ENCODE assay signal across 12 cellular contexts in genomic region chr11:119336744-119337469, GRCh38. TPM values are rescaled to one million over a fixed set of nuclear protein-coding genes. Genes with fewer than 3 reads are reported as not detected.
DNase-seq lines count a peak whose midpoint lies in the region; ATAC-seq and TF ChIP-seq lines count a peak whose summit lies in the region.
"Had no signal": no experiment of that assay in that cellular context is flagged by ENCODE, and none has a peak within 500 bp of the region (broad histone marks: within the 10 kb centered on the region; RNA-seq: fewer than 3 reads in every experiment).

No MANE protein-coding gene starts in this region.

- no peak for TF ChIP-seq CTCF in endothelial cell (IDR thresholded peaks at IDR 0.05; ENCODE audit: unreplicated experiment)
- TF ChIP-seq CTCF in osteocyte (IDR thresholded peaks at IDR 0.05): no peak

- H3K4me3 ChIP-seq in MG63: peak overlapping the region; percentile 17

- H3K27me3 ChIP-seq in MG63: no peaks in the 10 kb centered on the region

- no peaks in the 10 kb centered on the region for H3K9me3 Mint-ChIP-seq in T-helper 1 cell treated with Interleukin-12 subunit alpha and Interleukin-12 subunit beta and Interleukin-4 antibody, amounts not matched to agents 30 μg/mL and 1 μg/mL, for 36 hours
- no peaks in the 10 kb centered on the region for H3K9me3 Mint-ChIP-seq in endothelial cell (ENCODE audit: unreplicated experiment)
- no peaks in the 10 kb centered on the region for H3K9me3 Mint-ChIP-seq in osteocyte (ENCODE audit: unreplicated experiment)

- peaks cover 30% of the 10 kb centered on the region for H3K4me1 Mint-ChIP-seq in T-helper 1 cell treated with Interleukin-12 subunit alpha and Interleukin-12 subunit beta and Interleukin-4 antibody, amounts not matched to agents 30 μg/mL and 1 μg/mL, for 36 hours (ENCODE audit: low read depth)
- H3K4me1 Mint-ChIP-seq in endothelial cell (ENCODE audit: unreplicated experiment) (peaks cover 43% of the 10 kb centered on the region), osteocyte (ENCODE audit: unreplicated experiment) (peaks cover 48% of the 10 kb centered on the region)

- DNase-seq in T-helper 1 cell (no peak), MG63 (no peak), endothelial cell (ENCODE audit: low spot score) (no peak), osteocyte (ENCODE audit: extremely low spot score, unreplicated experiment) (no peak), HuH-7 (ENCODE audit: low spot score) (no peak), NCI-H1694 (lab: John Stamatoyannopoulos, UW) (no peak)
- DNase-seq: activated CD4-positive, CD25-positive, alpha-beta regulatory T cell; GDM1; NCI-H187 treated with DMSO at 0.1 percent for 48 hours had no signal

- peaks cover 6% of the 10 kb centered on the region for H3K36me3 Mint-ChIP-seq in T-helper 1 cell treated with Interleukin-12 subunit alpha and Interleukin-12 subunit beta and Interleukin-4 antibody, amounts not matched to agents 30 μg/mL and 1 μg/mL, for 36 hours (ENCODE audit: low read depth)
- H3K36me3 Mint-ChIP-seq in endothelial cell (ENCODE audit: low read depth, unreplicated experiment): no peaks in the 10 kb centered on the region
- H3K36me3 Mint-ChIP-seq in osteocyte (ENCODE audit: unreplicated experiment): no peaks in the 10 kb centered on the region

- H3K27ac Mint-ChIP-seq in T-helper 1 cell treated with Interleukin-12 subunit alpha and Interleukin-12 subunit beta and Interleukin-4 antibody, amounts not matched to agents 30 μg/mL and 1 μg/mL, for 36 hours: no peak overlapping the region
- H3K27ac Mint-ChIP-seq in endothelial cell (ENCODE audit: unreplicated experiment): no peak overlapping the region
- H3K27ac Mint-ChIP-seq in osteocyte (ENCODE audit: unreplicated experiment): peak overlapping the region; percentile 7

- no peaks in the 10 kb centered on the region for H3K9me3 ChIP-seq in MG63

- ATAC-seq in esophagus mucosa: no peak
- ATAC-seq: sciatic nerve had no signal

- peaks cover 23% of the 10 kb centered on the region for H3K27me3 Mint-ChIP-seq in T-helper 1 cell treated with Interleukin-12 subunit alpha and Interleukin-12 subunit beta and Interleukin-4 antibody, amounts not matched to agents 30 μg/mL and 1 μg/mL, for 36 hours (ENCODE audit: low read depth)
- H3K27me3 Mint-ChIP-seq in endothelial cell (ENCODE audit: unreplicated experiment) (peaks cover 12% of the 10 kb centered on the region), osteocyte (ENCODE audit: unreplicated experiment) (peaks cover 5% of the 10 kb centered on the region)

- H3K36me3 ChIP-seq in MG63: peaks cover 28% of the 10 kb centered on the region

- H3K4me3 Mint-ChIP-seq in T-helper 1 cell treated with Interleukin-12 subunit alpha and Interleukin-12 subunit beta and Interleukin-4 antibody, amounts not matched to agents 30 μg/mL and 1 μg/mL, for 36 hours: peak overlapping the region; percentile 71
- peak overlapping the region; percentile 56 for H3K4me3 Mint-ChIP-seq in endothelial cell (ENCODE audit: unreplicated experiment)
- H3K4me3 Mint-ChIP-seq in osteocyte (ENCODE audit: unreplicated experiment): peak overlapping the region; percentile 99

RNA-seq across cellular contexts. Expression of gene RNF26, which starts 2.6 kb away (rescaled TPM):
- 8.5 and 23.3 TPM in 2 replicates for total RNA-seq in MG63 (2014; rRNA removed; shearing (Covaris generic); ENCODE audit: low replicate concordance)
- total RNA-seq in endothelial cell (ENCODE audit: unreplicated experiment): 31.5 TPM
- 28.9 and 30.2 TPM in 2 replicates for total RNA-seq in osteocyte
- 22.2 TPM for total RNA-seq in esophagus mucosa

RNA-seq across cellular contexts. Expression of gene C1QTNF5, which starts 3.8 kb away (rescaled TPM):
- not detected in 2 replicates for total RNA-seq in MG63 (2014; rRNA removed; shearing (Covaris generic); ENCODE audit: low replicate concordance)
- total RNA-seq in endothelial cell (ENCODE audit: unreplicated experiment): 26.0 TPM
- total RNA-seq in osteocyte: 8.4 and 9.3 TPM in 2 replicates
- total RNA-seq in esophagus mucosa: 2.0 TPM

RNA-seq across cellular contexts. Expression of gene MFRP, which starts 9.6 kb away (rescaled TPM):
- total RNA-seq in MG63 (2014; rRNA removed; shearing (Covaris generic); ENCODE audit: low replicate concordance): not detected in 2 replicates
- total RNA-seq in endothelial cell (ENCODE audit: unreplicated experiment): 0.13 TPM
- total RNA-seq in osteocyte: not detected in 2 replicates
- total RNA-seq in esophagus mucosa: not detected
- total RNA-seq: sciatic nerve had no signal

RNA-seq across cellular contexts. Expression of gene MCAM, which starts 20.0 kb away (rescaled TPM):
- total RNA-seq in MG63 (2014; rRNA removed; shearing (Covaris generic); ENCODE audit: low replicate concordance): 1.8 and 13.6 TPM in 2 replicates
- total RNA-seq in endothelial cell (ENCODE audit: unreplicated experiment): 78.3 TPM
- total RNA-seq in osteocyte: 74.8 and 74.9 TPM in 2 replicates
- 25.0 TPM for total RNA-seq in esophagus mucosa

RNA-seq across cellular contexts. Expression of gene USP2, which starts 44.6 kb away (rescaled TPM):
- total RNA-seq in MG63 (2014; rRNA removed; shearing (Covaris generic); ENCODE audit: low replicate concordance): 2.1 TPM in 1 of 2 replicates, not detected in the other
- total RNA-seq in endothelial cell (ENCODE audit: unreplicated experiment): 1.5 TPM
- total RNA-seq in osteocyte: 0.11 and 0.24 TPM in 2 replicates
- total RNA-seq in esophagus mucosa: 2.8 TPM
